In genomic region chr4:56757821-56758400, GRCh38 we compare ENCODE assay signal across 8 cellular contexts.
A peak's percentile ranks its signal among the peaks of the same experiment; 100 is the strongest.
DNase-seq lines count a peak whose midpoint lies in the region; ATAC-seq, FAIRE-seq and TF ChIP-seq lines count a peak whose summit lies in the region.

No MANE protein-coding gene starts in this region.

- H3K4me1 Mint-ChIP-seq in WTC11 = peaks cover 26% of the 10 kb centered on the region
- peaks cover 37% of the 10 kb centered on the region for H3K4me1 Mint-ChIP-seq in mesothelial cell of epicardium

- in situ Hi-C loops in Caki2 (cut with HindIII; ENCODE audit: low pct_unique_long_range_greater_than_20kb, low sequenced_read_pairs) = no loop called here

- H3K27ac Mint-ChIP-seq in WTC11 = peak overlapping the region; percentile 29; the same call in 1 of the 2 replicates
- H3K27ac Mint-ChIP-seq in mesothelial cell of epicardium = peak overlapping the region; percentile 91

- no peaks in the 10 kb centered on the region for H3K36me3 Mint-ChIP-seq in WTC11
- H3K36me3 Mint-ChIP-seq in mesothelial cell of epicardium = peaks cover 5% of the 10 kb centered on the region

- ATAC-seq in GM21515 (IDR thresholded peaks at IDR 0.05; ENCODE audit: unreplicated experiment) = peak; percentile 92
- peak; percentile 86 for ATAC-seq in WTC11

- H3K27me3 Mint-ChIP-seq in WTC11 (ENCODE audit: low read depth) (no peaks in the 10 kb centered on the region), mesothelial cell of epicardium (ENCODE audit: low read depth) (no peaks in the 10 kb centered on the region)

- H3K9me3 Mint-ChIP-seq in WTC11 (no peaks in the 10 kb centered on the region), mesothelial cell of epicardium (peaks cover 3% of the 10 kb centered on the region)

- TF ChIP-seq CTCF in WTC11 (IDR thresholded peaks at IDR 0.05) (no peak), mesothelial cell of epicardium (IDR thresholded peaks at IDR 0.05; ENCODE audit: unreplicated experiment) (no peak)

- CTCF ChIA-PET in WTC11 (lab: Charles Lee) = interaction anchor here (0.5 kb wide), 1 partner anchor 26 kb away, joined by 3 read pairs; no protein-coding TSS in a partner anchor

- H3K4me3 Mint-ChIP-seq in WTC11 (no peak overlapping the region), mesothelial cell of epicardium (no peak overlapping the region)

- FAIRE-seq in HTR-8/SVneo (lab: Jason Lieb, UNC) = no peak

- peak; percentile 93 for DNase-seq in Caki2 (ENCODE audit: low read depth)
- peak; percentile 78 for DNase-seq in HTR-8/SVneo (ENCODE audit: insufficient read length, low spot score)
- DNase-seq in WTC11 (ENCODE audit: low spot score) = peak; percentile 47
- DNase-seq in central memory CD4-positive, alpha-beta T cell = peak; percentile 47
- DNase-seq in mesothelial cell of epicardium (ENCODE audit: low spot score in 2 of 2, unreplicated experiment in 2 of 2) = peak; percentile 24 to 64
- peak; percentile 82 for DNase-seq in stimulated activated CD8-positive, alpha-beta memory T cell treated with anti-CD3 and anti-CD28 coated beads, Interleukin-4, amount 100 ng/mL, for 48 hours
- no peak for DNase-seq in COLO668 (lab: John Stamatoyannopoulos, UW; ENCODE audit: unreplicated experiment)

- POLR2A ChIA-PET in WTC11 (lab: Charles Lee) = no interaction called here

TF ChIP-seq in WTC11, 78 proteins besides CTCF, POLR2A, EP300 and RAD21:
- TF ChIP-seq ZNF232 (CRISPR knock-in tag; IDR thresholded peaks at IDR 0.05) = no peak
- TF ChIP-seq NR1H2 (CRISPR knock-in tag; IDR thresholded peaks at IDR 0.05) = no peak
- no peak for TF ChIP-seq ZNF532 (CRISPR knock-in tag; IDR thresholded peaks at IDR 0.05; ENCODE audit: borderline replicate concordance)
- no peak for TF ChIP-seq PRRX2 (CRISPR knock-in tag; IDR thresholded peaks at IDR 0.05)
- no peak for TF ChIP-seq IRF2 (CRISPR knock-in tag; IDR thresholded peaks at IDR 0.05; ENCODE audit: borderline replicate concordance, low read depth)
- no peak for TF ChIP-seq HMGA2 (CRISPR knock-in tag; IDR thresholded peaks at IDR 0.05)
- TF ChIP-seq SMAD3 (CRISPR knock-in tag; IDR thresholded peaks at IDR 0.05; ENCODE audit: borderline replicate concordance) = no peak
- no peak for TF ChIP-seq EMX1 (CRISPR knock-in tag; IDR thresholded peaks at IDR 0.05)
- no peak for TF ChIP-seq ZNF423 (CRISPR knock-in tag; IDR thresholded peaks at IDR 0.05)
- TF ChIP-seq MXD4 (CRISPR knock-in tag; IDR thresholded peaks at IDR 0.05; ENCODE audit: borderline replicate concordance) = no peak
- TF ChIP-seq JUN (CRISPR knock-in tag; IDR thresholded peaks at IDR 0.05) = no peak
- TF ChIP-seq CREM (CRISPR knock-in tag; IDR thresholded peaks at IDR 0.05) = no peak
- no peak for TF ChIP-seq ZNF281 (CRISPR knock-in tag; IDR thresholded peaks at IDR 0.05)
